Comparison of ENCODE assay signal across 8 cellular contexts in the genomic region with DNA sequence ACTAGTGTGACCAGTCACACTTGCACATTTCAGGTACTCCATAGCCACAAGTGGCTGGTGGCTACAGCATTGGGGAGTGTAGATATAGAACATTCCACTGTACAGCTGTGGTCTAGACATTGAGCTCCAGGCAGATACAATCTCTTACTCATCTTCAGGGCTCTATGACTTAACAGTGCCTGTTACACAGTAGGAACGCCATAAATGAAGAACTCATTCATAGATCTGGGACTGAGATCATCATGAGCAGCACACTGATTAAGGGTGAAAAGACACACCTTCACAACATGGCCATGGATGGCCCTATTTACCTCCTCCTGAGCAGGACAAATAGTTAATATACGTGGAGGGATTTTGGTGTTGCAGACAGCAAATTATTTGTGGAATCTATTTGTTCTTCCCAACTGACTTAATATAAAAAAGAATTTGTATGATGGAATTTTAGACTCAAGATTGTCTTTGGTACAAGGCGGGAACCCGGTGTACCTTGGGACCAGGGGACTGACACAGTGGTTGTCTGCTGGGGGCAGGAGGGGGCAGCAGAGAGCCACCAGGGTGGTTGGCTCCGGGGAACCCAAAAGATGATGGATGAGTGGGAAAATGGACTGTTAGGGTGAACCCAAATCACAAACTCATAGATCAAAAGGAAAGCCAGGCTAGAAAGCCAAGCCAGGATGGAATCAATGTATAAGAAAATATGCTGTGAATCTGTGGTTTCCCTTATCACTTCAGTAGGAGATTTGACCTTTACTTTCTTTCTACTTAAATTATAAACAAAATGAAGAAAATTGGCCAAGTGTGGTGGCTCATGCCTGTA. TPM values are rescaled to one million over a fixed set of nuclear protein-coding genes. Genes with fewer than 3 reads are reported as not detected.
A peak's percentile ranks its signal among the peaks of the same experiment; 100 is the strongest.
DNase-seq lines count a peak whose midpoint lies in the region; ATAC-seq, FAIRE-seq and TF ChIP-seq lines count a peak whose summit lies in the region.

No MANE protein-coding gene starts in this region.

- H3K4me1 ChIP-seq in lung (ENCODE audit: control insufficient read depth in 2 of 2, insufficient read depth in 2 of 2, low read length in 2 of 2) = no peaks in the 10 kb centered on the region

- CTCF ChIA-PET in activated CD4-positive, alpha-beta T cell treated with anti-CD3 and anti-CD28 coated beads for 36 hours (lab: Charles Lee) = interaction anchor here (0.7 to 3.2 kb wide), 7 partner anchors 27 to 589 kb away, joined by 3 to 12 read pairs (median 7); no protein-coding TSS in a partner anchor

- H3K4me3 Mint-ChIP-seq in activated CD4-positive, alpha-beta T cell treated with anti-CD3 and anti-CD28 coated beads for 36 hours = no peak overlapping the region

- DNase-seq in AML-193 (lab: John Stamatoyannopoulos, UW) (peak; percentile 3 to 11), GM19239 (ENCODE audit: insufficient read length, low spot score) (peak; percentile 39), NCI-H187 treated with DMSO at 0.1 percent for 48 hours (lab: John Stamatoyannopoulos, UW) (peak; percentile 55), dedifferentiated amniotic fluid mesenchymal stem cell (ENCODE audit: extremely low spot score) (peak; percentile 38), lung (ENCODE audit: low spot score) (peak; percentile 49)
- peak; percentile 81 for DNase-seq in activated CD4-positive, alpha-beta T cell treated with anti-CD3 and anti-CD28 coated beads for 36 hours
- peak; percentile 34 to 47 for DNase-seq in stimulated activated CD8-positive, alpha-beta memory T cell treated with anti-CD3 and anti-CD28 coated beads, Interleukin-2, amount 100 ng/mL, for 48 hours (ENCODE audit: low read depth in 2 of 2)

- H3K27me3 ChIP-seq in lung (ENCODE audit: control insufficient read depth, insufficient read depth) = no peaks in the 10 kb centered on the region

- no peaks in the 10 kb centered on the region for H3K36me3 ChIP-seq in lung (ENCODE audit: control insufficient read depth in 2 of 2, insufficient read depth in 2 of 2, low read length in 2 of 2)

- H3K4me3 ChIP-seq in lung = no peak overlapping the region

- H3K9me3 Mint-ChIP-seq in activated CD4-positive, alpha-beta T cell treated with anti-CD3 and anti-CD28 coated beads for 36 hours (ENCODE audit: low read depth) = peaks cover 2% of the 10 kb centered on the region

- no peaks in the 10 kb centered on the region for H3K9me3 ChIP-seq in lung (ENCODE audit: control insufficient read depth in 2 of 2, insufficient read depth in 1 of 2, low read length in 1 of 2)

- POLR2A ChIA-PET in activated CD4-positive, alpha-beta T cell treated with anti-CD3 and anti-CD28 coated beads for 36 hours (lab: Charles Lee) = no interaction called here

- no peaks in the 10 kb centered on the region for H3K36me3 Mint-ChIP-seq in activated CD4-positive, alpha-beta T cell treated with anti-CD3 and anti-CD28 coated beads for 36 hours (ENCODE audit: low read depth)

- intact Hi-C loops in activated CD4-positive, alpha-beta T cell treated with anti-CD3 and anti-CD28 coated beads for 36 hours (cut with DNase I, micrococcal nuclease) = loop anchor here (1.0 to 10.0 kb wide), 11 partner anchors 34 to 590 kb away; partner anchors contain the start of gene KLHDC10 (in 1 of the 2)

- peak; percentile 90 for ATAC-seq in activated CD4-positive, alpha-beta T cell treated with anti-CD3 and anti-CD28 coated beads for 36 hours
- ATAC-seq in lung (ENCODE audit: insufficient read depth, low FRiP score) (no peak), GM19395 (IDR thresholded peaks at IDR 0.05; ENCODE audit: unreplicated experiment) (no peak)

- H3K4me1 Mint-ChIP-seq in activated CD4-positive, alpha-beta T cell treated with anti-CD3 and anti-CD28 coated beads for 36 hours = peaks cover 15% of the 10 kb centered on the region

- FAIRE-seq in GM19239 (lab: Jason Lieb, UNC) = peak; percentile 88

- 35 to 38% methylated on average over 5 of the region's 5 CpGs for WGBS in lung, 2 donors

- H3K27ac ChIP-seq in lung (ENCODE audit: low read depth in 1 of 2, low read length in 1 of 2) = no peak overlapping the region

- no peaks in the 10 kb centered on the region for H3K27me3 Mint-ChIP-seq in activated CD4-positive, alpha-beta T cell treated with anti-CD3 and anti-CD28 coated beads for 36 hours

- no peak overlapping the region for H3K27ac Mint-ChIP-seq in activated CD4-positive, alpha-beta T cell treated with anti-CD3 and anti-CD28 coated beads for 36 hours

- TF ChIP-seq CTCF in lung (IDR thresholded peaks at IDR 0.05; ENCODE audit: control extremely low read depth, extremely low read depth) = peak; percentile 50

RNA-seq across cellular contexts. Expression of gene CPA2, which starts 24.3 kb away (rescaled TPM):
- under 1 TPM in 1 of 2 experiments, not detected in 1; 0.18 TPM for total RNA-seq in activated CD4-positive, alpha-beta T cell treated with anti-CD3 and anti-CD28 coated beads for 36 hours
- 1 to 10 TPM in 1 of 2 donors, not detected in 1; 2.0 TPM for total RNA-seq in lung
- polyA plus RNA-seq in lung = under 1 TPM in 1 of 2 donors, not detected in 1; 0.21 TPM

RNA-seq across cellular contexts. Expression of gene SSMEM1, which starts 34.7 kb away (rescaled TPM):
- total RNA-seq in activated CD4-positive, alpha-beta T cell treated with anti-CD3 and anti-CD28 coated beads for 36 hours = not detected
- not detected for total RNA-seq in lung
- not detected for polyA plus RNA-seq in lung

RNA-seq across cellular contexts. Expression of gene TMEM209, which starts 37.2 kb away (rescaled TPM):
- 10 to 100 TPM; 41.0 to 57.0 TPM for total RNA-seq in activated CD4-positive, alpha-beta T cell treated with anti-CD3 and anti-CD28 coated beads for 36 hours
- total RNA-seq in lung = 10 to 100 TPM; 16.9 to 22.2 TPM
- polyA plus RNA-seq in lung = 1 to 10 TPM; 8.3 to 8.4 TPM

RNA-seq across cellular contexts. Expression of gene CPA4, which starts 50.6 kb away (rescaled TPM):
- total RNA-seq in activated CD4-positive, alpha-beta T cell treated with anti-CD3 and anti-CD28 coated beads for 36 hours = not detected
- total RNA-seq in lung = 1 to 10 TPM in 1 of 2 donors, under 1 TPM in 1; 0.55 to 1.7 TPM
- polyA plus RNA-seq in lung = 1 to 10 TPM in 1 of 2 donors, under 1 TPM in 1; 0.65 to 2.3 TPM

Comparison
In these comparisons a context has a peak if more than half of its experiments do, and no peak if none do; other contexts are left out.
1. DNase-seq: peak in every context shown above with its lines; median percentile 81 in activated CD4-positive, alpha-beta T cell treated with anti-CD3 and anti-CD28 coated beads for 36 hours; 55 in NCI-H187 treated with DMSO at 0.1 percent for 48 hours; 49 in lung; 40 in stimulated activated CD8-positive, alpha-beta memory T cell treated with anti-CD3 and anti-CD28 coated beads, Interleukin-2, amount 100 ng/mL, for 48 hours; 39 in GM19239; 38 in dedifferentiated amniotic fluid mesenchymal stem cell; 7 in AML-193.